Comparison of ENCODE assay signal across 22 cellular contexts in the genomic region with DNA sequence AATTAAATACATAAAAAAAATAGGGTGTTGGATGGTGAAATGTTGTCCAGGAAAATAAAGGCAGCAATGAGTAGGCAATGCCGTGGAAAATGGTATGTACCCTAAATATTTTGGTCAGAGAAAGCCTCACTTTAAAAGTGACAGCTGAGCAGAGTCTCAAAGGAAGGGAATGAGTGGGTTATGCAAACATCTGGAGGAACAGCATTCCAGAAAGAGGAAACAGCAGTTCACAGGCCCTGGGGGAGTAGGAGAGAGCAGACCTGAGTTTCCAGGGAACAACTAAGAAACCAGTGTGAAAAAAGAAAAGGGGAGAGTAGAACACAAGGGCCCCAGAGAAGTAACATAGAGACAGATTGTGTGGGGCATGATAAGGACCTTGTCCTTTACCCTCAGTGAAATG.
"Had no signal": no experiment of that assay in that cellular context is flagged by ENCODE, and none has a peak within 500 bp of the region (broad histone marks: within the 10 kb centered on the region; RNA-seq: fewer than 3 reads in every experiment).

No MANE protein-coding gene starts in this region.

- H3K4me3 Mint-ChIP-seq: activated CD4-positive, alpha-beta T cell treated with anti-CD3 and anti-CD28 coated beads, Interleukin-2, amount 10 ng/mL, durations not matched to agents 24 days and 14 days; activated CD8-positive, alpha-beta T cell treated with anti-CD3 and anti-CD28 coated beads, Interleukin-2, amount 10 ng/mL, durations not matched to agents 7 days and 5 days; activated naive CD8-positive, alpha-beta T cell treated with anti-CD3 and anti-CD28 coated beads, Interleukin-2, amount 10 ng/mL, durations not matched to agents 7 days and 5 days; activated T-cell treated with anti-CD3 and anti-CD28 coated beads, Interleukin-2, amount 50 U/mL, for 24 hours; stimulated activated naive CD8-positive, alpha-beta T cell treated with anti-CD3 and anti-CD28 coated beads, Interleukin-15, Interleukin-2, amounts not matched to agents 100 ng/mL and 50 ng/mL, for 24 hours had no signal

- DNase-seq: activated CD4-positive, alpha-beta T cell treated with anti-CD3 and anti-CD28 coated beads, Interleukin-2, amount 10 ng/mL, durations not matched to agents 24 days and 14 days; activated CD8-positive, alpha-beta T cell treated with anti-CD3 and anti-CD28 coated beads, Interleukin-2, amount 10 ng/mL, durations not matched to agents 7 days and 5 days; activated naive CD4-positive, alpha-beta T cell treated with Interleukin-2 at 50 U/mL for 16 hours; activated naive CD8-positive, alpha-beta T cell treated with anti-CD3 and anti-CD28 coated beads, Interleukin-2, amount 10 ng/mL, durations not matched to agents 7 days and 5 days; activated T-cell treated with anti-CD3 and anti-CD28 coated beads, Interleukin-2, amount 50 U/mL, for 24 hours; amygdala; central memory CD4-positive, alpha-beta T cell; dorsolateral prefrontal cortex; erythroblast; heart right ventricle; kidney; left lung; occipital lobe; posterior cingulate gyrus; stimulated activated CD4-positive, alpha-beta T cell treated with anti-CD3 and anti-CD28 coated beads, Interleukin-2, amount 100 ng/mL, for 48 hours; T-helper 1 cell; T-helper 9 cell; transverse colon had no signal

- FAIRE-seq: colon, kidney had no signal

- H3K36me3 Mint-ChIP-seq: activated naive CD8-positive, alpha-beta T cell treated with anti-CD3 and anti-CD28 coated beads, Interleukin-2, amount 10 ng/mL, durations not matched to agents 7 days and 5 days had no signal

- H3K4me3 ChIP-seq: dorsolateral prefrontal cortex, heart right ventricle, left lung, transverse colon, vagina had no signal

- ATAC-seq: activated CD8-positive, alpha-beta T cell treated with anti-CD3 and anti-CD28 coated beads, Interleukin-2, amount 10 ng/mL, durations not matched to agents 7 days and 5 days; heart right ventricle; left lung had no signal

- H3K27me3 ChIP-seq: dorsolateral prefrontal cortex, heart right ventricle, left lung, transverse colon, vagina had no signal

- H3K27ac Mint-ChIP-seq: activated CD4-positive, alpha-beta T cell treated with anti-CD3 and anti-CD28 coated beads, Interleukin-2, amount 10 ng/mL, durations not matched to agents 24 days and 14 days; activated CD8-positive, alpha-beta T cell treated with anti-CD3 and anti-CD28 coated beads, Interleukin-2, amount 10 ng/mL, durations not matched to agents 7 days and 5 days; activated naive CD8-positive, alpha-beta T cell treated with anti-CD3 and anti-CD28 coated beads, Interleukin-2, amount 10 ng/mL, durations not matched to agents 7 days and 5 days; activated T-cell treated with anti-CD3 and anti-CD28 coated beads, Interleukin-2, amount 50 U/mL, for 24 hours; activated T-helper 2 cell treated with anti-CD3 and anti-CD28 coated beads, Interferon-gamma antibody, Interleukin-2, Interleukin-4, amounts not matched to agents 10 μg/mL and 5 μg/mL and 100 μg/mL, durations not matched to agents 14 hours and 24 hours and 36 hours; stimulated activated naive CD8-positive, alpha-beta T cell treated with anti-CD3 and anti-CD28 coated beads, Interleukin-15, Interleukin-2, amounts not matched to agents 100 ng/mL and 50 ng/mL, for 24 hours had no signal

- H3K27me3 Mint-ChIP-seq: activated CD4-positive, alpha-beta T cell treated with anti-CD3 and anti-CD28 coated beads, Interleukin-2, amount 10 ng/mL, durations not matched to agents 24 days and 14 days; activated naive CD8-positive, alpha-beta T cell treated with anti-CD3 and anti-CD28 coated beads, Interleukin-2, amount 10 ng/mL, durations not matched to agents 7 days and 5 days; activated T-cell treated with anti-CD3 and anti-CD28 coated beads, Interleukin-2, amount 50 U/mL, for 24 hours; stimulated activated naive CD8-positive, alpha-beta T cell treated with anti-CD3 and anti-CD28 coated beads, Interleukin-15, Interleukin-2, amounts not matched to agents 100 ng/mL and 50 ng/mL, for 24 hours had no signal

- H3K4me1 Mint-ChIP-seq: activated CD4-positive, alpha-beta T cell treated with anti-CD3 and anti-CD28 coated beads, Interleukin-2, amount 10 ng/mL, durations not matched to agents 24 days and 14 days; activated naive CD8-positive, alpha-beta T cell treated with anti-CD3 and anti-CD28 coated beads, Interleukin-2, amount 10 ng/mL, durations not matched to agents 7 days and 5 days had no signal

- H3K9me3 ChIP-seq: heart right ventricle, left lung, transverse colon, vagina had no signal

- H3K4me1 ChIP-seq: left lung, transverse colon, vagina had no signal

- H3K27ac ChIP-seq: dorsolateral prefrontal cortex, heart right ventricle, left lung, transverse colon, vagina had no signal

- H3K36me3 ChIP-seq: heart right ventricle, left lung, transverse colon, vagina had no signal
